10 cellular contexts compared by ENCODE assay signal in genomic region chr2:196459539-196459938, GRCh38.
DNase-seq lines count a peak whose midpoint lies in the region; ATAC-seq lines count a peak whose summit lies in the region.
"Had no signal": no experiment of that assay in that cellular context is flagged by ENCODE, and none has a peak within 500 bp of the region (broad histone marks: within the 10 kb centered on the region; RNA-seq: fewer than 3 reads in every experiment).

No MANE protein-coding gene starts in this region.

- ATAC-seq in HG03039 (IDR thresholded peaks at IDR 0.05; ENCODE audit: unreplicated experiment) = peak; percentile 72
- no peak for ATAC-seq in HG03196 (IDR thresholded peaks at IDR 0.05; ENCODE audit: unreplicated experiment)
- no peak for ATAC-seq in GM21360 (IDR thresholded peaks at IDR 0.05; ENCODE audit: unreplicated experiment)

- H3K4me3 Mint-ChIP-seq in T-helper 2 cell treated with Interferon-gamma antibody and Interleukin-4, amounts not matched to agents 5 μg/mL and 100 μg/mL, for 36 hours = peak overlapping the region; percentile 50
- peak overlapping the region in 2 of 5 donors; percentile 13 to 38 for H3K4me3 Mint-ChIP-seq in immature natural killer cell

- DNase-seq in EL (peak; percentile 46), immature natural killer cell (peak; percentile 4 to 10 (median 4)), superior temporal gyrus (ENCODE audit: extremely low spot score) (no peak), SW 1271 (lab: John Stamatoyannopoulos, UW) (no peak)
- DNase-seq in T-helper 2 cell treated with Interferon-gamma antibody and Interleukin-4, amounts not matched to agents 5 μg/mL and 100 μg/mL, for 36 hours (ENCODE audit: low spot score) = peak; percentile 7
- DNase-seq: activated naive CD4-positive, alpha-beta T cell treated with anti-CD3 and anti-CD28 coated beads, Interleukin-2, amount 50 U/mL, for 16 hours; stimulated activated CD4-positive, alpha-beta T cell treated with anti-CD3 and anti-CD28 coated beads, Interleukin-12 subunit alpha, Interleukin-12 subunit beta, amount 100 ng/mL, for 4 hours had no signal

- peaks cover 71% of the 10 kb centered on the region for H3K27me3 Mint-ChIP-seq in T-helper 2 cell treated with Interferon-gamma antibody and Interleukin-4, amounts not matched to agents 5 μg/mL and 100 μg/mL, for 36 hours (ENCODE audit: low read depth)
- peaks cover 10 to 28% (median 15%) of the 10 kb centered on the region in 3 donors for H3K27me3 Mint-ChIP-seq in immature natural killer cell (ENCODE audit: low read depth in 3 of 3)

- H3K36me3 Mint-ChIP-seq in T-helper 2 cell treated with Interferon-gamma antibody and Interleukin-4, amounts not matched to agents 5 μg/mL and 100 μg/mL, for 36 hours (ENCODE audit: low read depth) = no peaks in the 10 kb centered on the region
- H3K36me3 Mint-ChIP-seq in immature natural killer cell = no peaks in the 10 kb centered on the region

- no peaks in the 10 kb centered on the region for H3K9me3 Mint-ChIP-seq in T-helper 2 cell treated with Interferon-gamma antibody and Interleukin-4, amounts not matched to agents 5 μg/mL and 100 μg/mL, for 36 hours
- peaks cover 0 to 4% (median 0%) of the 10 kb centered on the region in 6 donors for H3K9me3 Mint-ChIP-seq in immature natural killer cell

- peaks cover 17% of the 10 kb centered on the region for H3K4me1 Mint-ChIP-seq in T-helper 2 cell treated with Interferon-gamma antibody and Interleukin-4, amounts not matched to agents 5 μg/mL and 100 μg/mL, for 36 hours (ENCODE audit: low read depth)
- H3K4me1 Mint-ChIP-seq in immature natural killer cell = peaks cover 8 to 15% of the 10 kb centered on the region in 2 donors

- no peak overlapping the region for H3K27ac Mint-ChIP-seq in T-helper 2 cell treated with Interferon-gamma antibody and Interleukin-4, amounts not matched to agents 5 μg/mL and 100 μg/mL, for 36 hours
- H3K27ac Mint-ChIP-seq in immature natural killer cell = no peak overlapping the region

Comparison
In these comparisons a context has a peak if more than half of its experiments do, and no peak if none do; other contexts are left out.
1. DNase-seq: peak in EL (single experiment), T-helper 2 cell treated with Interferon-gamma antibody and Interleukin-4, amounts not matched to agents 5 μg/mL and 100 μg/mL, for 36 hours (single experiment) and immature natural killer cell (3 of 3); none in superior temporal gyrus (single experiment) and SW 1271 (0 of 2).